Comparison of ENCODE assay signal across 8 cellular contexts in the genomic region with DNA sequence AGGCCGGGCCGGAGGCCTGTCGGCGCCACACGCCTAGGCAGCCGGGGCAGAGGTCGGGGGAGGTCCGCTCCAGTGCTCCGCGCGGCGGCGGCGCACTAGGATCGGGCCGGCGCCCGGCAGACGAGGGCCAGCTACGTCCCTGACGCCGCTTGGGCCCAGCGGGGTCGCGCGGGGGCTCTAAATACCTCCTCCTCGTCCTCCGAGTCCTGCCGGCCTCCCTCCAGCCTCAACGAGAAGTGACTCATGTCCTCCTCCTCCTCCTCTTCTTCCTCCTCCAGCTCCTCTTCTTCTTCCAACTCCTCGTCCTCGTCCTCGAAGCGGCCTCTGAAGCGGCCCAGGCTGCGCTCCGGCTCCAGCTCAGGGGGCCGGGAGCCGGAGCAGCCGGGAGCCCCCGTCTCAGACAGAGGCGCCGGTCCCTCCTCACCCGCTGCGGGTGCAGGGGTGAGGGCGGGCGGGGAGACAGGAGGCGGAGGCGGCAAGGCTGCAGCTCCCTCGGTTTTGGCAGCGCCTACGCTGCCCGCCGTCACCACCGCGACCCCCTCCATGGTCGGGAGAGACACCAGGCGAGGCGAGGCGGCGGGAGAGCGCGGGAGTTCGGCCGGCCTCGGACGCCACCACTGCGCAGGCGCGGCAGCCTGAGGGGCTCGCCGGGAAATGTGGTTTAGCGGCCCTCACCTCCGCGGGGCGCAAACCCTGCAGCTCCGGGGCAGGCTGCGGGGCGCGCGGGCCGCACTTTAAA. TPM values are rescaled to one million over a fixed set of nuclear protein-coding genes. Genes with fewer than 3 reads are reported as not detected.
DNase-seq lines count a peak whose midpoint lies in the region.

PCGF6 (minus strand) TSS at position 619 of the 739 bp plus-strand sequence; CDS start at position 545, 74 bp downstream.

- WGBS in GM23248 (ENCODE audit: low coverage in 1 of 2, low lambda C conversion rate in 2 of 2, missing lambda C conversion rate in 2 of 2), 2 experiments: 1 to 2% methylated on average over 55 to 78 of the region's 82 CpGs

- no peaks in the 10 kb centered on the region for H3K27me3 ChIP-seq in GM23248 (replicated peaks; ENCODE audit: insufficient read depth)

- DNase-seq in ELF-1 (ENCODE audit: low read depth, low spot score) (peak; percentile 95), GM23248 (peak; percentile 88), LoVo (ENCODE audit: low spot score) (peak; percentile 87), SK-N-MC (ENCODE audit: low read depth, low spot score) (no peak), globus pallidus (ENCODE audit: low spot score) (peak; percentile 72), occipital lobe (lab: John Stamatoyannopoulos, UW) (peak; percentile 80), superior temporal gyrus (ENCODE audit: extremely low spot score) (peak; percentile 79)
- DNase-seq in activated naive CD4-positive, alpha-beta T cell treated with anti-CD3 and anti-CD28 coated beads, Interleukin-2, amount 50 U/mL, for 16 hours: peak; percentile 73

- H3K9ac ChIP-seq in GM23248 (peak within 1 kb of the TSS; percentile 85), SK-N-MC (ENCODE audit: insufficient read length) (peak within 1 kb of the TSS; percentile 62)

- H3K9me3 ChIP-seq in GM23248 (ENCODE audit: low read depth) (no peaks in the 10 kb centered on the region), SK-N-MC (ENCODE audit: low read depth, low read length) (no peaks in the 10 kb centered on the region)

- peak within 1 kb of the TSS; percentile 73 for H3K4me2 ChIP-seq in GM23248 (ENCODE audit: unreplicated experiment)

- no peaks in the 10 kb centered on the region for H3K9me2 ChIP-seq in GM23248 (ENCODE audit: insufficient read depth)

- in situ Hi-C loops in GM23248 (cut with MboI): no loop called here

- H3K79me2 ChIP-seq in GM23248 (ENCODE audit: insufficient read depth): peaks cover 33% of the 10 kb centered on the region

- no peaks in the 10 kb centered on the region for H3F3A ChIP-seq in GM23248 (ENCODE audit: insufficient read depth)

- peak within 1 kb of the TSS; percentile 90 for H3K4me3 ChIP-seq in GM23248
- peak within 1 kb of the TSS; percentile 72 for H3K4me3 ChIP-seq in SK-N-MC

- H2AFZ ChIP-seq in GM23248: peak within 1 kb of the TSS; percentile 94

- peak within 1 kb of the TSS; percentile 57 for H3K27ac ChIP-seq in GM23248
- H3K27ac ChIP-seq in SK-N-MC: no peak within 1 kb of the TSS

- H3K4me1 ChIP-seq in GM23248 (ENCODE audit: insufficient read depth): peaks cover 3% of the 10 kb centered on the region; the same call in 1 of the 2 replicates

- peaks cover 14% of the 10 kb centered on the region for H3K36me3 ChIP-seq in GM23248 (ENCODE audit: low read depth)
- no peaks in the 10 kb centered on the region; the same call in 1 of the 2 replicates for H3K36me3 ChIP-seq in SK-N-MC (ENCODE audit: insufficient read depth, low read length)

- no peaks in the 10 kb centered on the region for H4K20me1 ChIP-seq in GM23248 (ENCODE audit: insufficient read depth)

RNA-seq across cellular contexts. Expression of gene PCGF6, which starts in this region (rescaled TPM):
- total RNA-seq in GM23248 (2014; rRNA removed; shearing (Covaris generic)): 9.7 and 23.3 TPM in 2 replicates
- 12.6 and 14.4 TPM in 2 replicates for polyA plus RNA-seq in GM23248 (2016; fragmentation: Nextera tagmentation; extraction: Ambion mirVana)
- 12.5 TPM for total RNA-seq in occipital lobe
